9 cellular contexts compared by ENCODE assay signal in the genomic region with DNA sequence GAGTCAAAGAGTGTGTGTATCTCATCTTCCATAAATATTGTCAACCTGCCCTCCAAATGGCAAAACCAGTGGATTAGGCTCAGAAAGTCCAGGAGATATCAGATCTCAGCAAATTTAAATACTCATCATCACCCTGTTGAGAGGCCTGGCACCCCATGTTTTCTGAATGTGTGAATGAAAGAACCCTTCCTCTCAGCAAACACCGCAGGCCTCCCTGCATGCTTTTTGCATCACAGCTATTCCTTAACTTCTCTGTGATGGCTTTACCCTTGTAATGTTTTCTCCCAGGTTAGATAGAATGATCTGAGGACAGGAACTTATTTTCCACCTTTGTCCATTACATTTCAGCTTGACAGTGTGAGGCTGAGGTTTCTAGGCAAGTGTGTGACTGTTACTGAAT.
"Had no signal": no experiment of that assay in that cellular context is flagged by ENCODE, and none has a peak within 500 bp of the region (broad histone marks: within the 10 kb centered on the region; RNA-seq: fewer than 3 reads in every experiment).

No MANE protein-coding gene starts in this region.

- H3K27ac Mint-ChIP-seq: HFFc6 had no signal

- H3K4me1 ChIP-seq: HAP-1 had no signal

- FAIRE-seq: H54, HTR-8/SVneo, K562 had no signal

- DNase-seq: GOT3, HFFc6, IMR-90, KG1 had no signal

- ATAC-seq: HCT116, K562 had no signal

- H3K4me3 Mint-ChIP-seq: HFFc6 had no signal

- H3K36me3 ChIP-seq: HAP-1 had no signal

- H3K4me3 ChIP-seq: HAP-1, K562 had no signal

- H3K9me3 ChIP-seq: HAP-1 had no signal
